In the genomic region with DNA sequence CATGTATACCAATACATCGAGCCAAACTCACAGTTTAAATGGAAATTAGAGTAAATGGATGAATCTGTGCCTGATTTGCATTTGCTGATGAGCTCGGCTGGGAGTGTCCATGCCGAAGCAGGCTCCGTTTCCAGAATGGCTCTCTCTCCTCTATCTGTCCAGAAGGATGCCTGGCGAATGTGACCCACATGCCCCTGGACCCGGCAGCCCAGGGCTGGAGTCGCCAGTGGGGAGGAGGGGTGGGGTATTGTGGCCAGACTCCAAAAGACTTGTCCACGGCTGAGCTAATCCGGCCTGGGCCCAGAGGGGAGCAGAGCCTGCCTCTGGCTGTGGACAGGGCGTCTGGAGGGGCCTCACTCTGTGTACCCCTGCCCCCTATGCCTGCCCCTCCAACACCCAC, we compare ENCODE assay signal across 30 cellular contexts.
"Had no signal": no experiment of that assay in that cellular context is flagged by ENCODE, and none has a peak within 500 bp of the region (broad histone marks: within the 10 kb centered on the region; RNA-seq: fewer than 3 reads in every experiment).

No MANE protein-coding gene starts in this region.

- FAIRE-seq: pancreas had no signal

- H3K4me1 ChIP-seq: pancreas, prostate gland, testis had no signal

- H2AFZ ChIP-seq: hepatocyte had no signal

- H3K36me3 ChIP-seq: lower lobe of right lung, pancreas, prostate gland, stomach, thyroid gland, transverse colon, upper lobe of left lung, vagina had no signal

- H3K4me3 ChIP-seq: hepatocyte, lower lobe of right lung, pancreas, prostate gland, skin epidermis, stomach, testis, thyroid gland, transverse colon, upper lobe of left lung, vagina had no signal

- H3K4me2 ChIP-seq: hepatocyte had no signal

- H3K9me3 ChIP-seq: lower lobe of right lung, pancreas, prostate gland, stomach, testis, thyroid gland, transverse colon, upper lobe of left lung, vagina had no signal

- H3K27ac ChIP-seq: hepatocyte, lower lobe of right lung, pancreas, prostate gland, skin epidermis, stomach, testis, thyroid gland, transverse colon, upper lobe of left lung, vagina had no signal

- ATAC-seq: left cardiac atrium; left lobe of liver; lower lobe of right lung; natural killer cell; pancreas; right cardiac atrium; sciatic nerve; stimulated activated naive B cell treated with anti-CD40 and anti-IgM and Interleukin-4, amounts not matched to agents 10 μg/mL and 1 μg/mL and 100 μg/mL, for 72 hours; stimulated activated naive CD8-positive, alpha-beta T cell treated with anti-CD3 and anti-CD28 coated beads, Interleukin-15, Interleukin-2, amounts not matched to agents 100 U/mL and 50 U/mL, for 24 hours had no signal

- H3K27me3 ChIP-seq: hepatocyte, pancreas, testis, thyroid gland, transverse colon, upper lobe of left lung, vagina had no signal

- DNase-seq: islet precursor cell; kidney glomerular epithelial cell; left cardiac atrium; lower lobe of right lung; mammary epithelial cell; mesenchymal stem cell; naive B cell; natural killer cell; nephron progenitor cell; nucleus accumbens; retina; right cardiac atrium; stimulated activated CD4-positive, alpha-beta T cell treated with anti-CD3 and anti-CD28 coated beads, Interleukin-12 subunit alpha, Interleukin-12 subunit beta, amount 100 ng/mL, for 4 hours; stimulated activated CD4-positive, alpha-beta T cell treated with anti-CD3 and anti-CD28 coated beads, Interleukin-15, amount 100 ng/mL, for 24 hours; stimulated activated CD4-positive, alpha-beta T cell treated with anti-CD3 and anti-CD28 coated beads, Interleukin-2, amount 100 ng/mL, for 24 hours; stimulated activated CD4-positive, alpha-beta T cell treated with anti-CD3 and anti-CD28 coated beads, Interleukin-4, amount 100 ng/mL, for 1 hour; stimulated activated naive B cell treated with anti-CD40 and anti-IgM and Interleukin-4, amounts not matched to agents 10 μg/mL and 1 μg/mL and 100 μg/mL, for 72 hours; stimulated activated naive CD8-positive, alpha-beta T cell treated with anti-CD3 and anti-CD28 coated beads, Interleukin-15, Interleukin-2, amounts not matched to agents 100 U/mL and 50 U/mL, for 24 hours; stomach; testis; thyroid gland; transverse colon; upper lobe of left lung had no signal
